Comparison of ENCODE assay signal across 12 cellular contexts in the genomic region with DNA sequence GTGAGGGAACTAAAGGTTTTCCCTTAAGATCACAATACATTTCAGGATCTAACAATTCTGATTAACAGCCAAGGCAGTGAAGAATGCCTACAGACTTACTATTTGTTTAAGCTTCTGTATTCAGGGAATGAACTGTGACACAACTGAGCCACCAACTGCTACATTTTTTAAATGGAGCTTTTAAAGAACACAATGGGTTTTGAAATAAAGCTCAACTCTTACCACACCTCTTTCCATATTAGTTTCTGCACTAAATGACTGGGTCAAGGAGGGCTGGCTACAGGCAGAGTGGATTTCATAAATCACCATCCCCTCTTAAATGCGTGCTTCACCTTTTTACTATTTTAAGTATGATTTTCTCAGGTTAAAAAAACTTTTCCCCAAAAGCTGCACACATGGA.
A peak's percentile ranks its signal among the peaks of the same experiment; 100 is the strongest.
DNase-seq lines count a peak whose midpoint lies in the region; ATAC-seq and TF ChIP-seq lines count a peak whose summit lies in the region.
"Had no signal": no experiment of that assay in that cellular context is flagged by ENCODE, and none has a peak within 500 bp of the region (broad histone marks: within the 10 kb centered on the region; RNA-seq: fewer than 3 reads in every experiment).

No MANE protein-coding gene starts in this region.

- H3K4me1 ChIP-seq in OCI-LY7 (ENCODE audit: insufficient read depth, low read length, poor library complexity, severe bottlenecking) = peaks cover 24% of the 10 kb centered on the region
- peaks cover 33% of the 10 kb centered on the region for H3K4me1 ChIP-seq in skeletal muscle satellite cell (ENCODE audit: control insufficient read depth, insufficient read depth, low read length)

- BruUV-seq in OCI-LY7 (replicated peaks; lab: Mats Ljungman, UMichigan) = no TSS peak

- DNase-seq in DMS79 treated with DMSO at 0.1 percent for 48 hours (lab: John Stamatoyannopoulos, UW) (peak; percentile 14), DMS79 (lab: John Stamatoyannopoulos, UW) (no peak), OCI-LY7 (ENCODE audit: low spot score) (no peak), fibroblast of gingiva (ENCODE audit: low read depth) (peak; percentile 53), amygdala (lab: John Stamatoyannopoulos, UW) (no peak)
- no peak for DNase-seq in stimulated activated CD4-positive, alpha-beta T cell treated with anti-CD3 and anti-CD28 coated beads, Interleukin-4, amount 100 ng/mL, for 1 hour
- DNase-seq: activated T-cell treated with anti-CD3 and anti-CD28 coated beads for 4 hours, colonic mucosa had no signal

- TF ChIP-seq CTCF in OCI-LY7 (conservative IDR thresholded peaks at IDR 0.05; ENCODE audit: low read length) = no peak

- H3K27ac ChIP-seq in OCI-LY7 (ENCODE audit: low read depth, low read length, poor library complexity, severe bottlenecking) = no peak overlapping the region
- H3K27ac ChIP-seq: 22Rv1, colonic mucosa, tibial artery had no signal

- H3K9me3 ChIP-seq in OCI-LY7 (ENCODE audit: low read length) (no peaks in the 10 kb centered on the region), skeletal muscle satellite cell (replicated peaks; ENCODE audit: low read length) (no peaks in the 10 kb centered on the region)
- H3K9me3 ChIP-seq: colonic mucosa, tibial artery had no signal

- peak overlapping the region; percentile 73 for H3K9ac ChIP-seq in skeletal muscle satellite cell (ENCODE audit: low read depth, low read length)

- H3K9me2 ChIP-seq in OCI-LY7 (ENCODE audit: insufficient read depth, low read length) = no peaks in the 10 kb centered on the region

- POLR2A ChIA-PET in OCI-LY7 (lab: Charles Lee) = interaction anchor here (0.5 kb wide), 1 partner anchor 845 kb away, joined by 3 read pairs; no protein-coding TSS in a partner anchor

- H3K27me3 ChIP-seq in skeletal muscle satellite cell (ENCODE audit: control insufficient read depth, insufficient read depth, low read length) = no peaks in the 10 kb centered on the region
- H3K27me3 ChIP-seq: colonic mucosa, tibial artery had no signal

- intact Hi-C loops in OCI-LY7 (cut with micrococcal nuclease; ENCODE audit: unreplicated experiment) = no loop called here

- H3K4me3 ChIP-seq in OCI-LY7 (ENCODE audit: low read depth, low read length, poor library complexity, severe bottlenecking) (no peak overlapping the region), skeletal muscle satellite cell (ENCODE audit: low read length) (peak overlapping the region; percentile 60)
- H3K4me3 ChIP-seq: colonic mucosa, tibial artery had no signal

- H2AFZ ChIP-seq in OCI-LY7 (ENCODE audit: low read length) = no peak overlapping the region

- 0 out of 2 replicates have a peak overlapping the region, but pooled peaks have one; percentile 33 for H3K4me2 ChIP-seq in OCI-LY7 (ENCODE audit: low read length)
- peak overlapping the region; percentile 79 for H3K4me2 ChIP-seq in skeletal muscle satellite cell (ENCODE audit: low read length)

- no peaks in the 10 kb centered on the region for H4K20me1 ChIP-seq in OCI-LY7 (ENCODE audit: insufficient read depth, low read length)

- CTCF ChIA-PET in OCI-LY7 (lab: Charles Lee; ENCODE audit: unreplicated experiment) = interaction anchor here (0.6 kb wide), 1 partner anchor 303 kb away, joined by 3 read pairs; no protein-coding TSS in a partner anchor

- H3K36me3 ChIP-seq in OCI-LY7 (ENCODE audit: insufficient read depth, low read length) (no peaks in the 10 kb centered on the region; the same call in none of the 2 replicates), skeletal muscle satellite cell (ENCODE audit: insufficient read depth, low read length) (no peaks in the 10 kb centered on the region)
- H3K36me3 ChIP-seq: colonic mucosa, tibial artery had no signal

- H3K79me2 ChIP-seq in OCI-LY7 (ENCODE audit: insufficient read depth, low read depth, low read length) = no peaks in the 10 kb centered on the region

- ATAC-seq in HG03342 (IDR thresholded peaks at IDR 0.05; ENCODE audit: unreplicated experiment) = no peak

Comparison
In these comparisons a context has a peak if more than half of its experiments do, and no peak if none do; other contexts are left out.
1. DNase-seq: peak in DMS79 treated with DMSO at 0.1 percent for 48 hours (single experiment) and fibroblast of gingiva (single experiment); none in DMS79 (single experiment), OCI-LY7 (single experiment), stimulated activated CD4-positive, alpha-beta T cell treated with anti-CD3 and anti-CD28 coated beads, Interleukin-4, amount 100 ng/mL, for 1 hour (single experiment) and amygdala (0 of 56).